ENCODE assay signal across 35 cellular contexts in the genomic region with DNA sequence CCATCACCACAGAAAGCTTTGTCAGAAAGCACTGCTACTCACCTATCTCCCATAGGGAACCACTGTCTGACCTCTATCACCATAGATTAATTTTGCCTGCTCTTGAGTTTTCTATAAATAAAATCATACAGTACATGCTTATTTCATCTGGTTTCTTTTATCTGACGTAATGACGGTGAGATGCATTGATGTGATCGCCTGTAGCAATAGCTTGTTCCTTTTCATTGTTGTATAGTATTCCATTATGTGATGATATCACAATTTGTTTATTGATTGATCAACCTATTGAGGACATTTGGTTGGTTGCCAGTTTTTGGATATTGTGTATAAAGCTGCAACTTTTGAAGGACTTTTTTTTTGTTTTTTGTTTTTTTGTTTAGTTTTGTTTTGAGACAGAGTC. TPM values are rescaled to one million over a fixed set of nuclear protein-coding genes. Genes with fewer than 3 reads are reported as not detected.
"Had no signal": no experiment of that assay in that cellular context is flagged by ENCODE, and none has a peak within 500 bp of the region (broad histone marks: within the 10 kb centered on the region; RNA-seq: fewer than 3 reads in every experiment).

No MANE protein-coding gene starts in this region.

- H3K27ac Mint-ChIP-seq: activated B cell treated with CpG ODN at 0.5 μM for 24 hours; activated naive CD8-positive, alpha-beta T cell treated with anti-CD3 and anti-CD28 coated beads, Interleukin-2, amount 10 ng/mL, durations not matched to agents 7 days and 5 days; activated T-cell treated with anti-CD3 and anti-CD28 coated beads, Interleukin-2, amount 50 U/mL, for 72 hours; T-helper 1 cell treated with Interleukin-12 subunit alpha and Interleukin-12 subunit beta and Interleukin-4 antibody, amounts not matched to agents 30 μg/mL and 1 μg/mL, for 36 hours; T-helper 2 cell treated with Interferon-gamma antibody and Interleukin-4, amounts not matched to agents 5 μg/mL and 100 μg/mL, for 36 hours had no signal

- H3K9me3 ChIP-seq: adrenal gland, body of pancreas, breast epithelium had no signal

- H3K9me3 Mint-ChIP-seq: activated B cell treated with CpG ODN at 0.5 μM for 24 hours; activated naive CD4-positive, alpha-beta T cell treated with anti-CD3 and anti-CD28 coated beads for 36 hours; activated naive CD8-positive, alpha-beta T cell treated with anti-CD3 and anti-CD28 coated beads, Interleukin-2, amount 10 ng/mL, durations not matched to agents 7 days and 5 days; activated T-cell treated with anti-CD3 and anti-CD28 coated beads, Interleukin-2, amount 50 U/mL, for 4 hours; activated T-cell treated with anti-CD3 and anti-CD28 coated beads, Interleukin-2, amount 50 U/mL, for 72 hours; activated T-helper 1 cell treated with anti-CD3 and anti-CD28 coated beads, Interleukin-12 subunit alpha, Interleukin-12 subunit beta, Interleukin-2, Interleukin-4 antibody, amounts not matched to agents 30 ng/mL and 10 ng/mL and 1 ng/mL, durations not matched to agents 14 hours and 24 hours and 36 hours; activated T-helper 17 cell treated with anti-CD3 and anti-CD28 coated beads, Interleukin-2, amount 50 U/mL, for 72 hours; T-helper 2 cell treated with Interferon-gamma antibody and Interleukin-4, amounts not matched to agents 5 μg/mL and 100 μg/mL, for 36 hours had no signal

- ATAC-seq: activated CD8-positive, alpha-beta T cell treated with anti-CD3 and anti-CD28 coated beads for 36 hours; activated T-cell treated with anti-CD3 and anti-CD28 coated beads, Interleukin-2, amount 50 U/mL, for 4 hours; activated T-cell treated with anti-CD3 and anti-CD28 coated beads, Interleukin-2, amount 50 U/mL, for 72 hours; activated T-helper 17 cell treated with anti-CD3 and anti-CD28 coated beads, Interleukin-2, amount 50 U/mL, for 72 hours; body of pancreas had no signal

- H3K36me3 ChIP-seq: adrenal gland, brain microvascular endothelial cell, breast epithelium had no signal

- H3K4me3 ChIP-seq: adrenal gland, body of pancreas, breast epithelium had no signal

- H3K4me3 Mint-ChIP-seq: activated B cell treated with CpG ODN at 0.5 μM for 24 hours; activated CD4-positive, alpha-beta memory T cell treated with anti-CD3 and anti-CD28 coated beads for 36 hours; activated CD4-positive, alpha-beta T cell treated with anti-CD3 and anti-CD28 coated beads, Interleukin-2, amount 10 ng/mL, durations not matched to agents 24 days and 14 days; activated CD8-positive, alpha-beta T cell treated with anti-CD3 and anti-CD28 coated beads for 36 hours; activated naive CD4-positive, alpha-beta T cell treated with anti-CD3 and anti-CD28 coated beads for 36 hours; activated naive CD8-positive, alpha-beta T cell treated with anti-CD3 and anti-CD28 coated beads, Interleukin-2, amount 10 ng/mL, durations not matched to agents 7 days and 5 days; activated T-cell treated with anti-CD3 and anti-CD28 coated beads, Interleukin-2, amount 50 U/mL, for 4 hours; activated T-cell treated with anti-CD3 and anti-CD28 coated beads, Interleukin-2, amount 50 U/mL, for 72 hours; activated T-helper 1 cell treated with anti-CD3 and anti-CD28 coated beads, Interleukin-12 subunit alpha, Interleukin-12 subunit beta, Interleukin-2, Interleukin-4 antibody, amounts not matched to agents 30 ng/mL and 10 ng/mL and 1 ng/mL, durations not matched to agents 14 hours and 24 hours and 36 hours; activated T-helper 17 cell treated with anti-CD3 and anti-CD28 coated beads, Interleukin-2, amount 50 U/mL, for 72 hours; T-helper 1 cell treated with Interleukin-12 subunit alpha and Interleukin-12 subunit beta and Interleukin-4 antibody, amounts not matched to agents 30 μg/mL and 1 μg/mL, for 36 hours; T-helper 2 cell treated with Interferon-gamma antibody and Interleukin-4, amounts not matched to agents 5 μg/mL and 100 μg/mL, for 36 hours had no signal

- H3K27ac ChIP-seq: adrenal gland, body of pancreas, brain microvascular endothelial cell, breast epithelium, VCaP had no signal

- DNase-seq: activated B cell treated with CpG ODN at 0.5 μM for 24 hours; activated CD4-positive, alpha-beta memory T cell treated with anti-CD3 and anti-CD28 coated beads for 36 hours; activated CD4-positive, alpha-beta T cell treated with anti-CD3 and anti-CD28 coated beads for 4 hours; activated CD4-positive, alpha-beta T cell treated with anti-CD3 and anti-CD28 coated beads, Interleukin-2, amount 10 ng/mL, durations not matched to agents 24 days and 14 days; activated CD4-positive, alpha-beta T cell treated with anti-CD3 and anti-CD28 coated beads, Interleukin-2, amount 50 U/mL, for 1 hour; activated CD4-positive, alpha-beta T cell treated with anti-CD3 and anti-CD28 coated beads, Interleukin-2, amount 50 U/mL, for 4 hours; activated CD4-positive, CD25-positive, alpha-beta regulatory T cell treated with anti-CD3 and anti-CD28 coated beads, Interleukin-2, amount 50 U/mL, for 72 hours; activated CD8-positive, alpha-beta memory T cell treated with anti-CD3 and anti-CD28 coated beads, Interleukin-2, amount 50 U/mL, for 4 hours; activated CD8-positive, alpha-beta T cell treated with anti-CD3 and anti-CD28 coated beads for 36 hours; activated gamma-delta T cell treated with Interleukin-2 at 50 U/mL for 16 hours; activated naive CD4-positive, alpha-beta T cell; activated naive CD4-positive, alpha-beta T cell treated with anti-CD3 and anti-CD28 coated beads for 36 hours; activated naive CD4-positive, alpha-beta T cell treated with anti-CD3 and anti-CD28 coated beads, Interleukin-2, amount 50 U/mL, for 16 hours; activated T-cell treated with anti-CD3 and anti-CD28 coated beads for 4 hours; activated T-cell treated with anti-CD3 and anti-CD28 coated beads, Interleukin-2, amount 50 U/mL, for 1 hour; activated T-cell treated with anti-CD3 and anti-CD28 coated beads, Interleukin-2, amount 50 U/mL, for 4 hours; activated T-cell treated with anti-CD3 and anti-CD28 coated beads, Interleukin-2, amount 50 U/mL, for 72 hours; adrenal gland; amniotic stem cell; aorta; body of pancreas; brain microvascular endothelial cell; central memory CD4-positive, alpha-beta T cell; T-helper 1 cell; T-helper 2 cell; T-helper 9 cell had no signal

- H3K27me3 Mint-ChIP-seq: activated B cell treated with CpG ODN at 0.5 μM for 24 hours; activated CD4-positive, alpha-beta memory T cell treated with anti-CD3 and anti-CD28 coated beads for 36 hours; activated CD4-positive, alpha-beta T cell treated with anti-CD3 and anti-CD28 coated beads, Interleukin-2, amount 10 ng/mL, durations not matched to agents 24 days and 14 days; activated CD8-positive, alpha-beta T cell treated with anti-CD3 and anti-CD28 coated beads for 36 hours; activated naive CD8-positive, alpha-beta T cell treated with anti-CD3 and anti-CD28 coated beads, Interleukin-2, amount 10 ng/mL, durations not matched to agents 7 days and 5 days; activated T-helper 17 cell treated with anti-CD3 and anti-CD28 coated beads, Interleukin-2, amount 50 U/mL, for 72 hours had no signal

- H3K4me1 ChIP-seq: adrenal gland, body of pancreas, breast epithelium had no signal

RNA-seq across cellular contexts. Expression of a gene that starts 51.9 kb away (rescaled TPM):
- total RNA-seq: astrocyte, cerebellum had no signal
